In genomic region chr14:37236044-37236443, GRCh38 we compare ENCODE assay signal across 1 cellular context. TPM values are rescaled to one million over a fixed set of nuclear protein-coding genes. Genes with fewer than 3 reads are reported as not detected.
"Had no signal": no experiment of that assay in that cellular context is flagged by ENCODE, and none has a peak within 500 bp of the region (broad histone marks: within the 10 kb centered on the region; RNA-seq: fewer than 3 reads in every experiment).

No MANE protein-coding gene starts in this region.

RNA-seq across cellular contexts. Expression of gene MIPOL1, which starts 38.3 kb away (rescaled TPM):
- total RNA-seq: activated B cell treated with CpG ODN at 0.5 μM for 24 hours had no signal
